Comparison of ENCODE assay signal across 7 cellular contexts in genomic region chr18:47716632-47717185, GRCh38.
"Had no signal": no experiment of that assay in that cellular context is flagged by ENCODE, and none has a peak within 500 bp of the region (broad histone marks: within the 10 kb centered on the region; RNA-seq: fewer than 3 reads in every experiment).

No MANE protein-coding gene starts in this region.

- H3K4me3 ChIP-seq: GM23338 had no signal

- ATAC-seq: GM23338, HepG2 had no signal

- DNase-seq: H9, HCEC 1CT had no signal

- FAIRE-seq: H1, H54, HepG2 had no signal

- H3K27ac ChIP-seq: HL-60 had no signal
